21 cellular contexts compared by ENCODE assay signal in genomic region chr3:162437480-162437879, GRCh38.
A peak's percentile ranks its signal among the peaks of the same experiment; 100 is the strongest.
DNase-seq lines count a peak whose midpoint lies in the region; ATAC-seq and TF ChIP-seq lines count a peak whose summit lies in the region.
"Had no signal": no experiment of that assay in that cellular context is flagged by ENCODE, and none has a peak within 500 bp of the region (broad histone marks: within the 10 kb centered on the region; RNA-seq: fewer than 3 reads in every experiment).

No MANE protein-coding gene starts in this region.

- no peaks in the 10 kb centered on the region for H3K36me3 ChIP-seq in SK-N-SH (replicated peaks in 1 of 2; ENCODE audit: control insufficient read depth in 1 of 2, insufficient read depth in 2 of 2, low read length in 1 of 2)
- H3K36me3 ChIP-seq: BLaER1 treated with 17β-estradiol and CSF1 and Interleukin-3, amounts not matched to agents 10 nM and 100 nM; colonic mucosa had no signal

- no peaks in the 10 kb centered on the region for H3K79me2 ChIP-seq in SK-N-SH (ENCODE audit: insufficient read depth)
- H3K79me2 ChIP-seq: parathyroid adenoma had no signal

- no peak overlapping the region for H3K27ac ChIP-seq in SK-N-SH (ENCODE audit: low read depth in 2 of 2, low read length in 1 of 2)
- H3K27ac ChIP-seq: BLaER1 treated with 17β-estradiol and CSF1 and Interleukin-3, amounts not matched to agents 10 nM and 100 nM; body of pancreas; colonic mucosa; parathyroid adenoma had no signal

- H3K9me3 ChIP-seq in SK-N-SH: no peaks in the 10 kb centered on the region
- H3K9me3 ChIP-seq: BLaER1 treated with 17β-estradiol and CSF1 and Interleukin-3, amounts not matched to agents 10 nM and 100 nM; body of pancreas; colonic mucosa had no signal

- no peak overlapping the region for H2AFZ ChIP-seq in SK-N-SH (ENCODE audit: low read depth)
- H2AFZ ChIP-seq: parathyroid adenoma had no signal

- H4K20me1 ChIP-seq in SK-N-SH (ENCODE audit: insufficient read depth): no peaks in the 10 kb centered on the region
- H4K20me1 ChIP-seq: BLaER1 treated with 17β-estradiol and CSF1 and Interleukin-3, amounts not matched to agents 10 nM and 100 nM had no signal

- no peak for TF ChIP-seq RAD21 in SK-N-SH (IDR thresholded peaks at IDR 0.05; ENCODE audit: low read length)

- ATAC-seq in SK-N-SH treated with all-trans-retinoic acid at 6 μM for 48 hours (no peak), HG02571 (IDR thresholded peaks at IDR 0.05; ENCODE audit: unreplicated experiment) (no peak)
- ATAC-seq: activated naive CD4-positive, alpha-beta T cell treated with anti-CD3 and anti-CD28 coated beads, Interleukin-2, amount 50 U/mL, for 72 hours; body of pancreas; stimulated activated naive CD8-positive, alpha-beta T cell treated with anti-CD3 and anti-CD28 coated beads, Interleukin-15, Interleukin-2, amounts not matched to agents 100 U/mL and 50 U/mL, for 24 hours had no signal

- no peaks in the 10 kb centered on the region for H3F3A ChIP-seq in SK-N-SH (replicated peaks; ENCODE audit: insufficient read depth)

- TF ChIP-seq CTCF in SK-N-SH (IDR thresholded peaks at IDR 0.05): no peak
- no peak for TF ChIP-seq CTCF in fibroblast of pulmonary artery (IDR thresholded peaks at IDR 0.05; ENCODE audit: low read length, missing control alignments)

- H3K4me2 ChIP-seq in SK-N-SH: no peak overlapping the region
- H3K4me2 ChIP-seq: BLaER1 treated with 17β-estradiol and CSF1 and Interleukin-3, amounts not matched to agents 10 nM and 100 nM had no signal

- no peak for TF ChIP-seq EP300 in SK-N-SH (IDR thresholded peaks at IDR 0.05; ENCODE audit: borderline replicate concordance in 1 of 2, low read depth in 1 of 2, low read length in 1 of 2)

- 57% methylated on average over 3 of the region's 3 CpGs for WGBS in SK-N-SH (ENCODE audit: low lambda C conversion rate)

- POLR2A ChIA-PET in SK-N-SH (lab: Yijun Ruan, JAX): no interaction called here

- H3K27me3 ChIP-seq in SK-N-SH (ENCODE audit: insufficient read depth): no peaks in the 10 kb centered on the region
- H3K27me3 ChIP-seq: BLaER1 treated with 17β-estradiol and CSF1 and Interleukin-3, amounts not matched to agents 10 nM and 100 nM; body of pancreas; colonic mucosa had no signal

- H3K9ac ChIP-seq in SK-N-SH: no peak overlapping the region
- H3K9ac ChIP-seq: BLaER1 treated with 17β-estradiol and CSF1 and Interleukin-3, amounts not matched to agents 10 nM and 100 nM; parathyroid adenoma had no signal

- H3K4me3 ChIP-seq in SK-N-SH (ENCODE audit: low read depth in 2 of 2, low read length in 1 of 2) (no peak overlapping the region), fibroblast of pulmonary artery (replicated peaks; ENCODE audit: low read depth, low read length) (no peak overlapping the region)
- H3K4me3 ChIP-seq: BLaER1 treated with 17β-estradiol and CSF1 and Interleukin-3, amounts not matched to agents 10 nM and 100 nM; body of pancreas; colonic mucosa had no signal

- no peaks in the 10 kb centered on the region for H3K4me1 ChIP-seq in SK-N-SH (ENCODE audit: control insufficient read depth in 1 of 2, insufficient read depth in 2 of 2, low read depth in 1 of 2, low read length in 1 of 2)
- H3K4me1 ChIP-seq: BLaER1 treated with 17β-estradiol and CSF1 and Interleukin-3, amounts not matched to agents 10 nM and 100 nM; body of pancreas; colonic mucosa; parathyroid adenoma had no signal

- H3K9me2 ChIP-seq in SK-N-SH: no peaks in the 10 kb centered on the region

- no peak for DNase-seq in SK-N-SH
- DNase-seq in RPMI7951 (ENCODE audit: low read depth): peak; percentile 74
- DNase-seq in fibroblast of pulmonary artery (ENCODE audit: low read depth): peak; percentile 58
- no peak for DNase-seq in GM03348 (ENCODE audit: low spot score)
- no peak for DNase-seq in D341Med (ENCODE audit: low spot score)
- DNase-seq in midbrain (lab: John Stamatoyannopoulos, UW): no peak
- DNase-seq: activated CD8-positive, alpha-beta memory T cell treated with anti-CD3 and anti-CD28 coated beads for 24 hours; body of pancreas; colonic mucosa; endodermal cell; kidney; naive B cell; NCI-H1105 treated with DMSO at 0.1 percent for 48 hours; NCI-H526; stimulated activated naive CD8-positive, alpha-beta T cell treated with anti-CD3 and anti-CD28 coated beads, Interleukin-15, Interleukin-2, amounts not matched to agents 100 U/mL and 50 U/mL, for 24 hours; trophoblast cell had no signal

- CTCF ChIA-PET in SK-N-SH (lab: Yijun Ruan, JAX): no interaction called here

TF ChIP-seq in SK-N-SH, 30 proteins besides CTCF, POLR2A, EP300 and RAD21:
- no peak for TF ChIP-seq YY1 (IDR thresholded peaks at IDR 0.05; ENCODE audit: low read depth)
- TF ChIP-seq PBX3 (IDR thresholded peaks at IDR 0.05): 0 out of 2 replicates have a peak, but pooled peaks have one; percentile 13

TF ChIP-seq in SK-N-SH treated with all-trans-retinoic acid at 6 μM for 48 hours, 23 proteins besides CTCF, POLR2A, EP300 and RAD21:
- TF ChIP-seq ZNF565 (CRISPR knock-in tag; conservative IDR thresholded peaks at IDR 0.05; ENCODE audit: low read depth): no peak
- no peak for TF ChIP-seq CSDC2 (CRISPR knock-in tag; IDR thresholded peaks at IDR 0.05)
- no peak for TF ChIP-seq RARB (CRISPR knock-in tag; IDR thresholded peaks at IDR 0.05)
- no peak for TF ChIP-seq BACH2 (CRISPR knock-in tag; IDR thresholded peaks at IDR 0.05; ENCODE audit: borderline replicate concordance)
- TF ChIP-seq PPARA (CRISPR knock-in tag; IDR thresholded peaks at IDR 0.05; ENCODE audit: borderline replicate concordance): no peak
- no peak for TF ChIP-seq ZFP3 (CRISPR knock-in tag; IDR thresholded peaks at IDR 0.05)
- no peak for TF ChIP-seq ZNF8 (CRISPR knock-in tag; IDR thresholded peaks at IDR 0.05)
- no peak for TF ChIP-seq ARNTL (CRISPR knock-in tag; IDR thresholded peaks at IDR 0.05; ENCODE audit: borderline replicate concordance, low read depth)
TF ChIP-seq in SK-N-SH treated with all-trans-retinoic acid at 6 μM for 48 hours: peak in this region for 0.

Comparison
In these comparisons a context has a peak if more than half of its experiments do, and no peak if none do; other contexts are left out.
1. DNase-seq: peak in RPMI7951 (single experiment) and fibroblast of pulmonary artery (single experiment); none in SK-N-SH (single experiment), GM03348 (single experiment), D341Med (single experiment) and midbrain (single experiment).